Comparison of ENCODE assay signal across 1 cellular context in the genomic region with DNA sequence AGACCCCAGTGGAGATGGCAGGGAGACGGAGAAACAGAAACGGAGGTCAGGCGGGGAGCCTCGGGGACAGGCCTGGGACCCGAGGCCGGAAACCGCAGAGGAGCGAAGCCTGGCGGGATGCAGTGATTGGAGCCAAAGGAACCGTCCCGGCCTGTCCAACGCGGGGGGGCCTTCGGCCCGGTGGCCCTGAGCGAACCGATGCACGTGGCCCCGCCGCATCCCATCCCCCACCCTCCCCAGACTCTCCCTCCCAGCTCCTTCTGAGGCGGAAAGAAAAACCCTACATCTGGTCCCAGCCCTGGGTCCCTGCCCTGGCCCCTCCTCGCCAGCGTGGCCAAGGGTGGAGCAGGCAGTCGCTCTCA.
TF ChIP-seq lines count a peak whose summit lies in the region.

No MANE protein-coding gene starts in this region.

TF ChIP-seq in K562, 482 proteins besides CTCF, POLR2A, EP300 and RAD21 (continued from another document):
- TF ChIP-seq GATAD2B (IDR thresholded peaks at IDR 0.05; ENCODE audit: borderline replicate concordance) (no peak), HCFC1 (IDR thresholded peaks at IDR 0.05; ENCODE audit: low read depth, low read length) (no peak)
- TF ChIP-seq, protein P1, sequence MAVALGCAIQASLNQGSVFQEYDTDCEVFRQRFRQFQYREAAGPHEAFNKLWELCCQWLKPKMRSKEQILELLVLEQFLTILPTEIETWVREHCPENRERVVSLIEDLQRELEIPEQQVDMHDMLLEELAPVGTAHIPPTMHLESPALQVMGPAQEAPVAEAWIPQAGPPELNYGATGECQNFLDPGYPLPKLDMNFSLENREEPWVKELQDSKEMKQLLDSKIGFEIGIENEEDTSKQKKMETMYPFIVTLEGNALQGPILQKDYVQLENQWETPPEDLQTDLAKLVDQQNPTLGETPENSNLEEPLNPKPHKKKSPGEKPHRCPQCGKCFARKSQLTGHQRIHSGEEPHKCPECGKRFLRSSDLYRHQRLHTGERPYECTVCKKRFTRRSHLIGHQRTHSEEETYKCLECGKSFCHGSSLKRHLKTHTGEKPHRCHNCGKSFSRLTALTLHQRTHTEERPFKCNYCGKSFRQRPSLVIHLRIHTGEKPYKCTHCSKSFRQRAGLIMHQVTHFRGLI (CRISPR knock-in tag; IDR thresholded peaks at IDR 0.05): no peak
